ENCODE assay signal across 7 cellular contexts in the genomic region with DNA sequence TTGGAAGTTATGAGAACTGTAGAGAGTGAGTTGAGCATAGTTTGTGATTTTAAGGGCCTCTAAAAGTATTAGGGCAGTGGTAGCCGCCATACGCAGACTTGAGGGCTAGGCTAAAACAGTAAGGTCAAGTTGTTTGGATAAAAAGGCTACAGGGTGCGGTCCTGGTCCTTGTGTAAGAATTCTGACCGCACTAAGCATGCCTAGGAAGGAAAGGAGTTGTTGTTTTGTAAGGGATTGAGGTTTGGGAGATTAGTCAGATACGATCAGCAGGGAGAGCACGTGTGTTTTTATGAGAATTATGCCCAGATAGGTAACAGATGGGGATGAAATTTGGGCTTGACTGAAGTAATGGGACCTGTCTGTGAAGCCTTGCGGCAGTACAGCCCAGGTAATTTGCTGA. TPM values are rescaled to one million over a fixed set of nuclear protein-coding genes. Genes with fewer than 3 reads are reported as not detected.
DNase-seq lines count a peak whose midpoint lies in the region; ATAC-seq and TF ChIP-seq lines count a peak whose summit lies in the region.
"Not testable (repeated sequence)": the region's sequence is repeated elsewhere in the genome, so short reads cannot be mapped to it uniquely, and the experiment has no call there.

No MANE protein-coding gene starts in this region.

- intact Hi-C loops in CD4-positive, alpha-beta T cell (cut with DNase I, micrococcal nuclease) = loop anchor here in 1 of 2 experiments (5.0 kb wide), 1 partner anchor 39 kb away; the partner anchor contains the start of gene CMTM6
- intact Hi-C loops in activated CD4-positive, alpha-beta T cell treated with anti-CD3 and anti-CD28 coated beads, Interleukin-2, amount 10 ng/mL, durations not matched to agents 24 days and 14 days (cut with micrococcal nuclease); breast epithelium (cut with DNase I; ENCODE audit: low total_unique reads); naive thymus-derived CD4-positive, alpha-beta T cell (cut with micrococcal nuclease); upper lobe of right lung (cut with DNase I): not testable (repeated sequence)

- H3K27ac Mint-ChIP-seq in CD4-positive, alpha-beta T cell; activated CD4-positive, alpha-beta T cell treated with anti-CD3 and anti-CD28 coated beads, Interleukin-2, amount 10 ng/mL, durations not matched to agents 24 days and 14 days; naive thymus-derived CD4-positive, alpha-beta T cell: not testable (repeated sequence)

- not testable (repeated sequence) for ATAC-seq in CD4-positive, alpha-beta T cell (ENCODE audit: poor library complexity); naive thymus-derived CD4-positive, alpha-beta T cell; upper lobe of right lung

- H3K4me3 Mint-ChIP-seq in CD4-positive, alpha-beta T cell; activated CD4-positive, alpha-beta T cell treated with anti-CD3 and anti-CD28 coated beads, Interleukin-2, amount 10 ng/mL, durations not matched to agents 24 days and 14 days; naive thymus-derived CD4-positive, alpha-beta T cell: not testable (repeated sequence)

- H3K36me3 ChIP-seq in KOPT-K1 (ENCODE audit: insufficient read depth, low read length); breast epithelium; naive thymus-derived CD4-positive, alpha-beta T cell (ENCODE audit: control insufficient read depth in 2 of 3, insufficient read depth in 3 of 3, low read length in 3 of 3); upper lobe of right lung: not testable (repeated sequence)

- not testable (repeated sequence) for TF ChIP-seq POLR2A in breast epithelium (IDR thresholded peaks at IDR 0.05)

- not testable (repeated sequence) for DNase-seq in CD4-positive, alpha-beta T cell; breast epithelium (ENCODE audit: low spot score in 2 of 2); naive thymus-derived CD4-positive, alpha-beta T cell; upper lobe of right lung
- peak; percentile 43 for DNase-seq in activated CD4-positive, alpha-beta T cell treated with anti-CD3 and anti-CD28 coated beads, Interleukin-2, amount 10 ng/mL, durations not matched to agents 24 days and 14 days
- peak; percentile 65 for DNase-seq in fibroblast of villous mesenchyme (ENCODE audit: low read depth)

- H3K27me3 Mint-ChIP-seq in CD4-positive, alpha-beta T cell; activated CD4-positive, alpha-beta T cell treated with anti-CD3 and anti-CD28 coated beads, Interleukin-2, amount 10 ng/mL, durations not matched to agents 24 days and 14 days; naive thymus-derived CD4-positive, alpha-beta T cell: not testable (repeated sequence)

- POLR2A ChIA-PET in CD4-positive, alpha-beta T cell (lab: Charles Lee) = interaction anchor here (0.6 to 4.1 kb wide), 4 partner anchors 30 to 160 kb away, joined by 3 to 29 read pairs (median 5); partner anchors contain the start of gene CMTM7
- POLR2A ChIA-PET in naive thymus-derived CD4-positive, alpha-beta T cell (lab: Charles Lee) = interaction anchor here (1.5 to 10.9 kb wide), 3 partner anchors 30 to 92 kb away, joined by 6 to 304 read pairs (median 30); no protein-coding TSS in a partner anchor

- H3K4me1 ChIP-seq in breast epithelium = not testable (repeated sequence)
- peaks cover 48 to 50% of the 10 kb centered on the region in 2 donors for H3K4me1 ChIP-seq in naive thymus-derived CD4-positive, alpha-beta T cell (ENCODE audit: control insufficient read depth in 2 of 2, insufficient read depth in 2 of 2, low read length in 2 of 2)
- peaks cover 39% of the 10 kb centered on the region for H3K4me1 ChIP-seq in upper lobe of right lung

- peak overlapping the region; percentile 59 for H3K27ac ChIP-seq in CD4-positive, alpha-beta T cell (ENCODE audit: low read depth, low read length)
- H3K27ac ChIP-seq in KOPT-K1 (ENCODE audit: low read depth, low read length, poor library complexity, severe bottlenecking) (peak overlapping the region; percentile 90), breast epithelium (peak overlapping the region; percentile 50 to 72), upper lobe of right lung (peak overlapping the region; percentile 81)
- H3K27ac ChIP-seq in naive thymus-derived CD4-positive, alpha-beta T cell (ENCODE audit: low read depth, low read length) = peak overlapping the region; percentile 97

- not testable (repeated sequence) for H3K27me3 ChIP-seq in CD4-positive, alpha-beta T cell (ENCODE audit: control insufficient read depth, insufficient read depth, low read length); breast epithelium; naive thymus-derived CD4-positive, alpha-beta T cell (ENCODE audit: control insufficient read depth in 2 of 2, insufficient read depth in 2 of 2, low read length in 2 of 2); upper lobe of right lung

- TF ChIP-seq CTCF in CD4-positive, alpha-beta T cell (IDR thresholded peaks at IDR 0.05); breast epithelium (IDR thresholded peaks at IDR 0.05); fibroblast of villous mesenchyme (IDR thresholded peaks at IDR 0.05; ENCODE audit: insufficient read depth, low read depth, low read length); upper lobe of right lung (IDR thresholded peaks at IDR 0.05): not testable (repeated sequence)

- not testable (repeated sequence) for H3K36me3 Mint-ChIP-seq in CD4-positive, alpha-beta T cell (ENCODE audit: low read depth); activated CD4-positive, alpha-beta T cell treated with anti-CD3 and anti-CD28 coated beads, Interleukin-2, amount 10 ng/mL, durations not matched to agents 24 days and 14 days (ENCODE audit: low read depth); naive thymus-derived CD4-positive, alpha-beta T cell

- not testable (repeated sequence) for H3K9me3 Mint-ChIP-seq in CD4-positive, alpha-beta T cell; activated CD4-positive, alpha-beta T cell treated with anti-CD3 and anti-CD28 coated beads, Interleukin-2, amount 10 ng/mL, durations not matched to agents 24 days and 14 days; naive thymus-derived CD4-positive, alpha-beta T cell

- not testable (repeated sequence) for H3K9me3 ChIP-seq in CD4-positive, alpha-beta T cell (ENCODE audit: control insufficient read depth, low read length); KOPT-K1 (ENCODE audit: insufficient read depth, low read length, poor library complexity, severe bottlenecking); breast epithelium; naive thymus-derived CD4-positive, alpha-beta T cell (ENCODE audit: control insufficient read depth in 2 of 3, low read length in 3 of 3); upper lobe of right lung

- H3K4me1 Mint-ChIP-seq in CD4-positive, alpha-beta T cell (ENCODE audit: low read depth) = peaks cover 19% of the 10 kb centered on the region
- peaks cover 18% of the 10 kb centered on the region for H3K4me1 Mint-ChIP-seq in activated CD4-positive, alpha-beta T cell treated with anti-CD3 and anti-CD28 coated beads, Interleukin-2, amount 10 ng/mL, durations not matched to agents 24 days and 14 days
- H3K4me1 Mint-ChIP-seq in naive thymus-derived CD4-positive, alpha-beta T cell = peaks cover 9 to 35% (median 26%) of the 10 kb centered on the region in 7 donors

- CTCF ChIA-PET in CD4-positive, alpha-beta T cell (lab: Charles Lee) = not testable (repeated sequence)
- CTCF ChIA-PET in naive thymus-derived CD4-positive, alpha-beta T cell (lab: Charles Lee) = interaction anchor here (1.4 to 2.8 kb wide), 2 partner anchors 43 to 92 kb away, joined by 4 to 8 read pairs; no protein-coding TSS in a partner anchor

- H3K4me3 ChIP-seq in breast epithelium; fibroblast of villous mesenchyme (ENCODE audit: low read depth, low read length); naive thymus-derived CD4-positive, alpha-beta T cell (ENCODE audit: low read length); upper lobe of right lung: not testable (repeated sequence)

RNA-seq across cellular contexts. Expression of gene CMTM6, which starts 39.2 kb away (rescaled TPM):
- total RNA-seq in CD4-positive, alpha-beta T cell = 10 to 100 TPM; 36.5 to 37.8 TPM
- total RNA-seq in activated CD4-positive, alpha-beta T cell treated with anti-CD3 and anti-CD28 coated beads, Interleukin-2, amount 10 ng/mL, durations not matched to agents 24 days and 14 days = 79.3 and 79.6 TPM in 2 replicates
- total RNA-seq in breast epithelium (100 to 1,000 TPM in 1 of 3 donors, 10 to 100 TPM in 2; 52.6 to 151 (median 89.5) TPM), fibroblast of villous mesenchyme (72.8 and 119 TPM in 2 replicates), upper lobe of right lung (58.9 TPM)
- 10 to 100 TPM; 24.1 to 61.1 (median 38.1) TPM for total RNA-seq in naive thymus-derived CD4-positive, alpha-beta T cell
- polyA plus RNA-seq in naive thymus-derived CD4-positive, alpha-beta T cell = 10 to 100 TPM; 30.9 to 48.5 TPM
